21 cellular contexts compared by ENCODE assay signal in genomic region chr2:28217042-28217740, GRCh38.
"Had no signal": no experiment of that assay in that cellular context is flagged by ENCODE, and none has a peak within 500 bp of the region (broad histone marks: within the 10 kb centered on the region; RNA-seq: fewer than 3 reads in every experiment).

No MANE protein-coding gene starts in this region.

- FAIRE-seq: HTR-8/SVneo had no signal

- H3K9ac ChIP-seq: SK-N-SH had no signal

- H3K9me3 Mint-ChIP-seq: T-cell had no signal

- DNase-seq: Karpas-422, KG1, MG63, NCI-H1092, NCI-H1417 treated with DMSO at 0.1 percent for 48 hours, NCI-H1694 treated with DMSO at 0.1 percent for 48 hours, NCI-H1930, NCI-H2081 treated with DMSO at 0.1 percent for 48 hours, NCI-H2171, NCI-H226, NCI-H510A, NCI-H524 treated with DMSO at 0.1 percent for 48 hours, NCI-H774, SHP77, SK-N-SH, SW 1271, T-cell had no signal

- H3K4me3 Mint-ChIP-seq: T-cell had no signal

- H3K27me3 ChIP-seq: MG63 had no signal

- H3K36me3 ChIP-seq: MG63 had no signal

- H3K4me2 ChIP-seq: SK-N-SH had no signal

- H3K4me3 ChIP-seq: MG63 had no signal

- ATAC-seq: Panc1, T-cell had no signal

- H3K9me3 ChIP-seq: MG63, SK-N-SH had no signal

- H3K27ac Mint-ChIP-seq: T-cell had no signal

- H3K27me3 Mint-ChIP-seq: T-cell had no signal

- H3K9me2 ChIP-seq: SK-N-SH had no signal

- H3K27ac ChIP-seq: HL-60, RWPE1 had no signal
